27 cellular contexts compared by ENCODE assay signal in the genomic region with DNA sequence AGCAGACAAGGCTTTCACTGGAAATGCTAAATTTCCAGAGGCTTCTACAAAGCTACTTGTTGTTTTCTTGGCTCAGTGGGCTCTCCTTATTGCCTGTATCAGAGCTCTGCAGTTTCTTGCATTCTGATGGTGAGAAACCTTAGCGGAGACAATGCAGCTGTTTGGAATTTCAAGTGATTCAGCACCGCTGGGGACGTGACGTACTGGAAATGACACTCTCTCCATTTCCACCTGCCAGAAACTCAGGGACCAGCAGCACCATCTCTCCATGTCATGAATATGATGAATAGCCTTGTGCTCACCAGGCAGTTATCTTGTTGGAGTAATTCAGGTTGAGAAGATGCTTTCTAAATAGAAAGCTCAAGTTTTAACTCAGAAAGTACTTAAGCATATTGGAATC.
"Had no signal": no experiment of that assay in that cellular context is flagged by ENCODE, and none has a peak within 500 bp of the region (broad histone marks: within the 10 kb centered on the region; RNA-seq: fewer than 3 reads in every experiment).

No MANE protein-coding gene starts in this region.

- H3K4me1 ChIP-seq: colonic mucosa, esophagus squamous epithelium, gastrocnemius medialis, heart right ventricle, lower lobe of right lung had no signal

- H3K4me3 ChIP-seq: colonic mucosa, esophagus squamous epithelium, gastrocnemius medialis, heart right ventricle, lower lobe of right lung, mucosa of descending colon had no signal

- H3K36me3 ChIP-seq: colonic mucosa, esophagus squamous epithelium, gastrocnemius medialis, heart right ventricle, lower lobe of right lung had no signal

- H3K27me3 ChIP-seq: colonic mucosa, esophagus squamous epithelium, gastrocnemius medialis, heart right ventricle had no signal

- ATAC-seq: effector memory CD8-positive, alpha-beta T cell; esophagus mucosa; gastrocnemius medialis; heart right ventricle; left colon; left lobe of liver; left ventricle myocardium superior; lower lobe of right lung; mucosa of descending colon had no signal

- DNase-seq: colonic mucosa; cortex of kidney; effector CD8-positive, alpha-beta T cell; effector memory CD8-positive, alpha-beta T cell; endodermal cell; erythroblast; esophagus squamous epithelium; foreskin fibroblast; foreskin melanocyte; gastrocnemius medialis; glutamatergic neuron; head of caudate nucleus; heart right ventricle; hippocampal formation; immature natural killer cell; islet precursor cell; kidney; kidney glomerular epithelial cell; left colon; left ventricle myocardium superior; lower lobe of right lung; mesenchymal stem cell; mucosa of descending colon; naive B cell had no signal

- H3K27ac ChIP-seq: colonic mucosa, epithelial cell of prostate, esophagus squamous epithelium, gastrocnemius medialis, heart right ventricle, lower lobe of right lung had no signal

- H3K9me3 ChIP-seq: colonic mucosa, esophagus squamous epithelium, gastrocnemius medialis, lower lobe of right lung had no signal
